ENCODE assay signal across 16 cellular contexts in the genomic region with DNA sequence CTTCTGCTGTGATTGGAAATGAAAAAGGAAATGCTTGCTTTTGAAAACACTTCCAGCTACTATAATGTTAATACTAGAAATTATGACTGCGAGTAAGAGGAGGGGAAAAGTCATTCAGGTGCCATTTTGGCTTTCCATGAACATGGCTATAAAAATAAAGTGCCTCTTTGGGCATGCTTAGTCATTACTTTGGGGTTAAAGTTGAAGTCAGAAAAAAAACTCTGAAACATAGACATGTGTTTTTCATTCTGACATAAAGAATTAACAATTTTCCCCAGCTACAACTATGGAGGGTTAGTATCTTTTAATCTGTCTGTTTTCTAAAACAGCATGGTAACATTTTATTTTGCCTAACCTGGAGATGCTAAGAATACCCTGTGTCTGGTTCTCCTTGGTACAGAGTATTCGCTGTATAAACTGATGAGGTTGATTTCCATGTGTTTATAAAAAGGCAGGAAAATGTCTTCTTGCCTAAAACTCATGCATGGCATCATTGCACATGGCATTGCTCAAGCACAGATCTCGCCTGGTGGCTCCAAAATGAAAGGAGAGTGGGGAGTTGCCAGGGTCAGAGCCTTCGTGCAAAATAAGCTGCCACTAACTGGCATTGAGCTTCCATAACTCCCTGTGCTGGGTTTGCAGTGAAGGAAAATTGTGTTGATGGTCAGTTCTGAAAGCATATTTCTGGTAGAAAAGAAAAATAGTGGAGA.
"Had no signal": no experiment of that assay in that cellular context is flagged by ENCODE, and none has a peak within 500 bp of the region (broad histone marks: within the 10 kb centered on the region; RNA-seq: fewer than 3 reads in every experiment).

No MANE protein-coding gene starts in this region.

- H3K4me1 ChIP-seq: colonic mucosa, neural progenitor cell, right lobe of liver had no signal

- DNase-seq: activated CD4-positive, alpha-beta T cell treated with anti-CD3 and anti-CD28 coated beads for 1 hour; activated CD4-positive, alpha-beta T cell treated with anti-CD3 and anti-CD28 coated beads, Interleukin-2, amount 50 U/mL, for 4 hours; activated gamma-delta T cell treated with Interleukin-2 at 50 U/mL for 16 hours; amniotic stem cell; colonic mucosa; mesendoderm; naive thymus-derived CD4-positive, alpha-beta T cell; right lobe of liver; stimulated activated CD4-positive, alpha-beta T cell treated with anti-CD3 and anti-CD28 coated beads, Interleukin-4, amount 100 ng/mL, for 24 hours; SW 1271; T-helper 2 cell had no signal

- ATAC-seq: activated naive CD4-positive, alpha-beta T cell treated with anti-CD3 and anti-CD28 coated beads, Interleukin-2, amount 50 U/mL, for 72 hours; naive thymus-derived CD4-positive, alpha-beta T cell; right lobe of liver; stimulated activated effector memory CD8-positive, alpha-beta T cell treated with anti-CD3 and anti-CD28 coated beads, Interleukin-12 subunit alpha, Interleukin-12 subunit beta, amount 100 ng/mL, for 72 hours had no signal

- H3K4me3 ChIP-seq: colonic mucosa, neural progenitor cell, right lobe of liver, smooth muscle cell had no signal

- H3K27ac ChIP-seq: colonic mucosa, neural progenitor cell, right lobe of liver, VCaP had no signal

- H3K36me3 ChIP-seq: colonic mucosa, neural progenitor cell, right lobe of liver had no signal

- H3K27me3 ChIP-seq: colonic mucosa, neural progenitor cell, right lobe of liver had no signal

- H3K9me3 ChIP-seq: colonic mucosa, right lobe of liver had no signal
